Comparison of ENCODE assay signal across 1 cellular context in the genomic region with DNA sequence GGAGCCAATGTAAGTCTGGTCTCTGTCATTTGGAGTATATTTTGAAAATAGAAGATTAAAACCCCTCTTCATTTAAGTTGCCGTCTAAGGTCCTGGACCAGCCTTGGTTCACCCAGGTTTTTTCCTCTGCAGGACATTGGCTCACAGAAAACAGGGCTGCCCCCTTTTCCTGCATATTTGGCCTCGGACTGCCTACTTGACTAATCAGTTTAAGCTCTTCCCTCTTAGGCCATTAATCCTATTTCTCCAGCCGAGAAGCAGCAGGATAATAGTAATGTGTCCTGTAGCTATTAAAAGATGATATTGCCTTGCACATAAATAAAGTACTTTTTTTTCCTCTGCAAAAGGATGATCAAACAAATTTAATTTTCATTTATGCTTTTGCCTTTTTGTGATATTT.
TF ChIP-seq lines count a peak whose summit lies in the region.

No MANE protein-coding gene starts in this region.

TF ChIP-seq in endothelial cell of umbilical vein, 7 proteins besides CTCF, POLR2A, EP300 and RAD21:
- TF ChIP-seq MYC (IDR thresholded peaks at IDR 0.05; ENCODE audit: low read depth, low read length), result no peak
- TF ChIP-seq EZH2 (IDR thresholded peaks at IDR 0.05; ENCODE audit: borderline replicate concordance, low read depth, low read length, severe bottlenecking), result no peak
- TF ChIP-seq, protein P1, sequence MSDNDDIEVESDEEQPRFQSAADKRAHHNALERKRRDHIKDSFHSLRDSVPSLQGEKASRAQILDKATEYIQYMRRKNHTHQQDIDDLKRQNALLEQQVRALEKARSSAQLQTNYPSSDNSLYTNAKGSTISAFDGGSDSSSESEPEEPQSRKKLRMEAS (IDR thresholded peaks at IDR 0.05; ENCODE audit: insufficient read depth, insufficient read length), result no peak
